ENCODE assay signal across 8 cellular contexts in genomic region chr12:118015944-118016343, GRCh38. TPM values are rescaled to one million over a fixed set of nuclear protein-coding genes. Genes with fewer than 3 reads are reported as not detected.
DNase-seq lines count a peak whose midpoint lies in the region; ATAC-seq and TF ChIP-seq lines count a peak whose summit lies in the region.

No MANE protein-coding gene starts in this region.

- no peak overlapping the region for H3K23ac ChIP-seq in IMR-90 (ENCODE audit: low read depth, low read length)

- no peaks in the 10 kb centered on the region for H3K27me3 ChIP-seq in IMR-90 (ENCODE audit: control insufficient read depth, insufficient read depth, low read length)
- H3K27me3 ChIP-seq in dorsolateral prefrontal cortex, result no peaks in the 10 kb centered on the region

- intact Hi-C loops in IMR-90 (cut with micrococcal nuclease), result loop anchor here (5.0 kb wide), 1 partner anchor 139 kb away; no protein-coding TSS in a partner anchor
- intact Hi-C loops in dorsolateral prefrontal cortex (cut with DNase I), result loop anchor here in 1 of 2 donors (5.0 kb wide), 1 partner anchor 46 kb away; the partner anchor contains the start of gene WSB2

- ATAC-seq in IMR-90 (ENCODE audit: low read depth), result no peak

- H3K36me3 Mint-ChIP-seq in neural crest cell (ENCODE audit: low read depth), result peaks cover 2% of the 10 kb centered on the region

- peak overlapping the region; percentile 90 for H3K4me3 Mint-ChIP-seq in neural crest cell

- no peak overlapping the region for H2AK5ac ChIP-seq in IMR-90 (ENCODE audit: low read depth, low read length)

- no peak overlapping the region for H3K56ac ChIP-seq in IMR-90 (ENCODE audit: extremely low read depth, insufficient read depth, low read length)

- no peak overlapping the region for H4K8ac ChIP-seq in IMR-90 (ENCODE audit: low read depth in 2 of 2, low read length in 2 of 2)

- H3K27ac ChIP-seq in IMR-90 (ENCODE audit: insufficient read depth, low read length) (no peak overlapping the region), dorsolateral prefrontal cortex (peak overlapping the region in 3 of 59 donors; percentile 7 to 46 (median 34))

- BruUV-seq in IMR-90 (replicated peaks; lab: Mats Ljungman, UMichigan), result no TSS peak

- no peak overlapping the region for H2BK5ac ChIP-seq in IMR-90 (ENCODE audit: low read depth, low read length, poor library complexity, severe bottlenecking)

- no peak overlapping the region for H2AK9ac ChIP-seq in IMR-90 (replicated peaks; ENCODE audit: low read depth, low read length, poor library complexity)

- no peak for TF ChIP-seq CTCF in IMR-90 (conservative IDR thresholded peaks at IDR 0.05; ENCODE audit: low read depth, low read length)
- TF ChIP-seq CTCF in dorsolateral prefrontal cortex (IDR thresholded peaks at IDR 0.05 in 54 of 56, conservative IDR thresholded peaks at IDR 0.05 in 2 of 56; ENCODE audit: low read depth in 1 of 56, partially characterized antibody in 56 of 56), result no peak
- no peak for TF ChIP-seq CTCF in neural crest cell (conservative IDR thresholded peaks at IDR 0.05)

- H3K27ac Mint-ChIP-seq in neural crest cell (ENCODE audit: unreplicated experiment), result no peak overlapping the region

- POLR2A ChIA-PET in IMR-90 (lab: Charles Lee; ENCODE audit: unreplicated experiment), result interaction anchor here (0.5 kb wide), 1 partner anchor 48 kb away, joined by 4 read pairs; no protein-coding TSS in a partner anchor

- H2AFZ ChIP-seq in IMR-90 (replicated peaks; ENCODE audit: low read length, poor library complexity), result peak overlapping the region; percentile 75

- H3K4me3 ChIP-seq in IMR-90 (ENCODE audit: insufficient read depth, low read depth, low read length) (no peak overlapping the region), dorsolateral prefrontal cortex (peak overlapping the region; percentile 69 to 100 (median 92))

- TF ChIP-seq RAD21 in IMR-90 (IDR thresholded peaks at IDR 0.05; ENCODE audit: low read length), result no peak

- no peak overlapping the region for H3K18ac ChIP-seq in IMR-90 (ENCODE audit: low read depth, low read length)

- dilution Hi-C loops in IMR-90 (cut with HindIII; ENCODE audit: low sequenced_read_pairs, unreplicated experiment), result no loop called here

- H3K9me1 ChIP-seq in IMR-90 (ENCODE audit: insufficient read depth, low read length), result no peaks in the 10 kb centered on the region

- CTCF ChIA-PET in IMR-90 (lab: Yijun Ruan, JAX), result interaction anchor here (0.6 to 0.7 kb wide), 3 partner anchors 31 to 235 kb away, joined by 3 to 6 read pairs (median 4); no protein-coding TSS in a partner anchor

- H2BK15ac ChIP-seq in IMR-90 (ENCODE audit: low read depth, low read length), result no peak overlapping the region

- H2BK120ac ChIP-seq in IMR-90 (ENCODE audit: low read depth, low read length), result no peak overlapping the region

- in situ Hi-C loops in IMR-90 (cut with MboI; ENCODE audit: low sequenced_read_pairs), result loop anchor here (10.0 kb wide), 1 partner anchor 141 kb away; no protein-coding TSS in a partner anchor

- no peaks in the 10 kb centered on the region for H3K9me3 Mint-ChIP-seq in neural crest cell

- no peaks in the 10 kb centered on the region for H4K20me1 ChIP-seq in IMR-90 (ENCODE audit: insufficient read depth, low read length)

- H3K4me1 ChIP-seq in IMR-90 (ENCODE audit: control insufficient read depth, insufficient read depth, low read length), result no peaks in the 10 kb centered on the region

- peaks cover 6% of the 10 kb centered on the region for H3K36me3 ChIP-seq in IMR-90 (ENCODE audit: control insufficient read depth, insufficient read depth, low read length)

- H3K4ac ChIP-seq in IMR-90 (ENCODE audit: low read depth, low read length), result no peak overlapping the region

- no peaks in the 10 kb centered on the region for H3K9me3 ChIP-seq in IMR-90 (ENCODE audit: control insufficient read depth, insufficient read depth, low read length)

- peaks cover 28% of the 10 kb centered on the region for H3K4me1 Mint-ChIP-seq in neural crest cell

- H3K27me3 Mint-ChIP-seq in neural crest cell (ENCODE audit: low read depth), result no peaks in the 10 kb centered on the region

- H4K5ac ChIP-seq in IMR-90 (ENCODE audit: low read depth, low read length), result no peak overlapping the region

- no peak overlapping the region for H3K14ac ChIP-seq in IMR-90 (replicated peaks; ENCODE audit: low read depth, low read length)

- DNase-seq in AG20443 (ENCODE audit: low spot score) (peak; percentile 12), IMR-90 (no peak), dorsolateral prefrontal cortex (no peak), neural crest cell (ENCODE audit: low read depth, low spot score) (no peak), GOT3 (lab: John Stamatoyannopoulos, UW) (no peak), hepatic stellate cell (ENCODE audit: low spot score) (no peak), DMS 273 treated with DMSO at 0.1 percent for 48 hours (lab: John Stamatoyannopoulos, UW) (no peak), NCI-H524 treated with DMSO at 0.1 percent for 48 hours (lab: John Stamatoyannopoulos, UW) (no peak)

- TF ChIP-seq POLR2A in IMR-90 (IDR thresholded peaks at IDR 0.05; ENCODE audit: low read depth, low read length), result no peak

- H3K4me2 ChIP-seq in IMR-90 (ENCODE audit: low read depth, low read length), result peak overlapping the region; percentile 53

- peak overlapping the region; percentile 46; the same call in 1 of the 2 replicates for H3K9ac ChIP-seq in IMR-90 (ENCODE audit: low read depth, low read length)

- WGBS in IMR-90 (ENCODE audit: extremely low coverage in 2 of 2, insufficient read length in 1 of 2), 2 experiments, result no CpG with 5 or more reads among the region's 9 CpGs

- H3K79me1 ChIP-seq in IMR-90 (ENCODE audit: low read depth in 1 of 2, low read length in 2 of 2), result peaks cover 10% of the 10 kb centered on the region in 2 experiments

- no peak overlapping the region for H2BK20ac ChIP-seq in IMR-90 (ENCODE audit: low read depth, low read length)

- no peak overlapping the region for H4K91ac ChIP-seq in IMR-90 (ENCODE audit: insufficient read depth, low read depth, low read length)

TF ChIP-seq in IMR-90, 13 proteins besides CTCF, POLR2A, EP300 and RAD21:
- TF ChIP-seq FOS (IDR thresholded peaks at IDR 0.05; ENCODE audit: low read depth, low read length), result no peak
- TF ChIP-seq RCOR1 (IDR thresholded peaks at IDR 0.05; ENCODE audit: insufficient replicate concordance, low read length), result no peak
- no peak for TF ChIP-seq SMC3 (IDR thresholded peaks at IDR 0.05; ENCODE audit: low read depth, low read length)
- no peak for TF ChIP-seq USF2 (IDR thresholded peaks at IDR 0.05; ENCODE audit: low read depth, low read length)

RNA-seq across cellular contexts. Expression of gene RFC5, which starts 0.6 kb away (rescaled TPM):
- total RNA-seq in IMR-90 (2012; rRNA removed) (20.1 and 20.6 TPM in 2 replicates), dorsolateral prefrontal cortex (10 to 100 TPM in 115 of 120 experiments, 1 to 10 TPM in 5; 7.6 to 22.3 (median 14.5) TPM), neural crest cell (52.6 and 53.0 TPM in 2 replicates)
- polyA plus RNA-seq in IMR-90 (2012; rRNA removed), result 12.8 and 14.7 TPM in 2 replicates
- polyA plus RNA-seq in IMR-90 (2012; cell fraction: cytosol; rRNA removed), result 5.2 and 6.3 TPM in 2 replicates
- 17.8 and 26.5 TPM in 2 replicates for polyA plus RNA-seq in IMR-90 (2012; cell fraction: nucleus; rRNA removed; ENCODE audit: low replicate concordance)

RNA-seq across cellular contexts. Expression of gene WSB2, which starts 45.0 kb away (rescaled TPM):
- total RNA-seq in IMR-90 (2012; rRNA removed) (141 and 180 TPM in 2 replicates), dorsolateral prefrontal cortex (100 to 1,000 TPM; 117 to 328 (median 199) TPM), neural crest cell (77.3 and 78.6 TPM in 2 replicates)
- 92.8 and 99.2 TPM in 2 replicates for polyA plus RNA-seq in IMR-90 (2012; rRNA removed)
- 61.3 and 149 TPM in 2 replicates for polyA plus RNA-seq in IMR-90 (2012; cell fraction: cytosol; rRNA removed)
- 31.2 and 37.8 TPM in 2 replicates for polyA plus RNA-seq in IMR-90 (2012; cell fraction: nucleus; rRNA removed; ENCODE audit: low replicate concordance)

RNA-seq across cellular contexts. Expression of gene KSR2, which starts 47.2 kb away (rescaled TPM):
- total RNA-seq in IMR-90 (2012; rRNA removed) (not detected in 2 replicates), dorsolateral prefrontal cortex (10 to 100 TPM; 12.2 to 55.1 (median 39.1) TPM), neural crest cell (0.14 and 0.33 TPM in 2 replicates)
- polyA plus RNA-seq in IMR-90 (2012; rRNA removed), result not detected in 2 replicates
- polyA plus RNA-seq in IMR-90 (2012; cell fraction: cytosol; rRNA removed), result not detected in 2 replicates
- not detected in 2 replicates for polyA plus RNA-seq in IMR-90 (2012; cell fraction: nucleus; rRNA removed; ENCODE audit: low replicate concordance)
